In genomic region chr4:54228064-54228527, GRCh38 we compare ENCODE assay signal across 9 cellular contexts. TPM values are rescaled to one million over a fixed set of nuclear protein-coding genes. Genes with fewer than 3 reads are reported as not detected.
DNase-seq lines count a peak whose midpoint lies in the region; FAIRE-seq and TF ChIP-seq lines count a peak whose summit lies in the region.
"Had no signal": no experiment of that assay in that cellular context is flagged by ENCODE, and none has a peak within 500 bp of the region (broad histone marks: within the 10 kb centered on the region; RNA-seq: fewer than 3 reads in every experiment).

No MANE protein-coding gene starts in this region.

- peak; percentile 39 for DNase-seq in NCI-H2227 (lab: John Stamatoyannopoulos, UW; ENCODE audit: unreplicated experiment)
- no peak for DNase-seq in NCI-H2227 treated with DMSO at 0.1 percent for 48 hours (lab: John Stamatoyannopoulos, UW)
- peak; percentile 65 for DNase-seq in HTR-8/SVneo (ENCODE audit: insufficient read length, low spot score)
- peak; percentile 78 for DNase-seq in T1000 (lab: John Stamatoyannopoulos, UW)
- peak; percentile 72 for DNase-seq in epithelial cell of esophagus (ENCODE audit: low read depth)
- peak; percentile 33 for DNase-seq in midbrain (lab: John Stamatoyannopoulos, UW)
- DNase-seq in testis, result peak; percentile 90
- no peak for DNase-seq in AML-193 (lab: John Stamatoyannopoulos, UW)

- H3K27me3 ChIP-seq in testis, result no peaks in the 10 kb centered on the region

- peak; percentile 80 for TF ChIP-seq CTCF in epithelial cell of esophagus (IDR thresholded peaks at IDR 0.05; ENCODE audit: insufficient read depth, low read depth, low read length, missing control alignments)
- peak; percentile 75 to 79 (median 79) for TF ChIP-seq CTCF in testis (IDR thresholded peaks at IDR 0.05)

- peak overlapping the region; percentile 78 for H3K27ac ChIP-seq in testis

- H3K36me3 ChIP-seq in testis (ENCODE audit: low read depth, missing control alignments), result no peaks in the 10 kb centered on the region

- H3K4me1 ChIP-seq in testis, result peaks cover 26% of the 10 kb centered on the region

- no peaks in the 10 kb centered on the region for H3K9me3 ChIP-seq in testis

- no peak for FAIRE-seq in HTR-8/SVneo (lab: Jason Lieb, UNC)
- FAIRE-seq: colon had no signal

- TF ChIP-seq POLR2A in testis (IDR thresholded peaks at IDR 0.05), result no peak

- intact Hi-C loops in testis (cut with DNase I; ENCODE audit: low total_unique reads), result loop anchor here (5.0 to 10.0 kb wide), 2 partner anchors 323 to 1226 kb away; no protein-coding TSS in a partner anchor

- H3K4me3 ChIP-seq in epithelial cell of esophagus (ENCODE audit: low read length), result peak overlapping the region; percentile 41
- peak overlapping the region; percentile 77 to 81 for H3K4me3 ChIP-seq in testis

- 2% methylated on average over 16 to 29 of the region's 29 CpGs for WGBS in testis, 2 donors

RNA-seq across cellular contexts. Expression of gene PDGFRA, which starts 1.0 kb away (rescaled TPM):
- total RNA-seq in testis, result 10 to 100 TPM; 46.5 to 86.1 TPM
- polyA plus RNA-seq in testis (ENCODE audit: insufficient read depth, low read depth, low replicate concordance), result 26.2 TPM

Comparison
In these comparisons a context has a peak if more than half of its experiments do, and no peak if none do; other contexts are left out.
1. DNase-seq: peak in NCI-H2227 (single experiment), HTR-8/SVneo (single experiment), T1000 (single experiment), epithelial cell of esophagus (single experiment), midbrain (single experiment) and testis (single experiment); none in NCI-H2227 treated with DMSO at 0.1 percent for 48 hours (single experiment) and AML-193 (0 of 2).